ENCODE assay signal across 13 cellular contexts in the genomic region with DNA sequence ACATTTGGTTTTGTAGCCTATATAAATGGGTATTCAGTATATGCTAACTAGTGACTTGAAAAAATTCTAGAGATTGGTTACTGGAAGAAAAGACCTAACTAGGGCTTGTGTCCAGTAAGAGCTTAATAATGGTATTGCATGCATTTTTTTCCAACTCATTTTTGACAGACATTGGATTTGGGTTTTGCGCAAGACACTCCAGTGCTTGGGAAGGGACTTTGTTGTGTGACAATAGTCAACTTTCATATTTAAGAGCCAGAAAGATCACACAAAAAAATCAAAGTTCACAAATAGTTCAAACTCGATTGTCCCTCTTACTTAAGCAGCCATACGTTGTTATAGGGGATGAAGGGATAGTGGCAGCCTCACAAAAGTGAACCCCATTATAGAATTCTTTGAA. TPM values are rescaled to one million over a fixed set of nuclear protein-coding genes. Genes with fewer than 3 reads are reported as not detected.
DNase-seq lines count a peak whose midpoint lies in the region; ATAC-seq and TF ChIP-seq lines count a peak whose summit lies in the region.
"Had no signal": no experiment of that assay in that cellular context is flagged by ENCODE, and none has a peak within 500 bp of the region (broad histone marks: within the 10 kb centered on the region; RNA-seq: fewer than 3 reads in every experiment).

No MANE protein-coding gene starts in this region.

- H3K9me2 ChIP-seq in HCT116 (ENCODE audit: insufficient read depth) = no peaks in the 10 kb centered on the region

- H4K20me1 ChIP-seq in HCT116 (ENCODE audit: insufficient read depth) (no peaks in the 10 kb centered on the region), fibroblast of lung (ENCODE audit: control insufficient read depth, extremely low read depth, insufficient read depth, low read length) (no peaks in the 10 kb centered on the region)

- TF ChIP-seq POLR2A in HCT116 (IDR thresholded peaks at IDR 0.05; ENCODE audit: borderline replicate concordance, extremely low read depth, insufficient read depth, insufficient read length) = no peak

- no peak overlapping the region for H3K27ac ChIP-seq in HCT116 (ENCODE audit: low read depth, low read length)
- no peak overlapping the region for H3K27ac ChIP-seq in fibroblast of lung (ENCODE audit: insufficient read depth, low read length)
- peak overlapping the region; percentile 68 for H3K27ac ChIP-seq in skeletal muscle tissue (ENCODE audit: low read depth, low read length)
- H3K27ac ChIP-seq: WERI-Rb-1 had no signal

- H2AFZ ChIP-seq in HCT116 (ENCODE audit: low read depth, low read length, poor library complexity, severe bottlenecking) = no peak overlapping the region
- H2AFZ ChIP-seq in fibroblast of lung (ENCODE audit: low read length) = no peak overlapping the region

- H3K27me3 ChIP-seq in HCT116 (ENCODE audit: insufficient read depth, low read length) (no peaks in the 10 kb centered on the region), fibroblast of lung (ENCODE audit: control insufficient read depth, insufficient read depth, low read length) (no peaks in the 10 kb centered on the region), skeletal muscle tissue (ENCODE audit: control insufficient read depth in 3 of 3, insufficient read depth in 3 of 3, low read length in 3 of 3) (no peaks in the 10 kb centered on the region)
- H3K27me3 ChIP-seq: colonic mucosa, SJSA1 had no signal

- intact Hi-C loops in HCT116 (cut with micrococcal nuclease) = no loop called here

- no peak for TF ChIP-seq RAD21 in HCT116 (IDR thresholded peaks at IDR 0.05; ENCODE audit: low read depth)

- TF ChIP-seq CTCF in HCT116 (IDR thresholded peaks at IDR 0.05 in 2 of 3, conservative IDR thresholded peaks at IDR 0.05 in 1 of 3; ENCODE audit: borderline replicate concordance in 1 of 3, insufficient read depth in 1 of 3, low read depth in 2 of 3, low read length in 2 of 3) (no peak), fibroblast of lung (conservative IDR thresholded peaks at IDR 0.05 in 1 of 2, IDR thresholded peaks at IDR 0.05 in 1 of 2; ENCODE audit: low read depth in 1 of 2, low read length in 2 of 2) (no peak)

- no peaks in the 10 kb centered on the region for H3K36me3 ChIP-seq in HCT116 (ENCODE audit: control insufficient read depth in 1 of 2, insufficient read depth in 2 of 2, low read length in 2 of 2)
- H3K36me3 ChIP-seq in fibroblast of lung (ENCODE audit: control insufficient read depth, insufficient read depth, low read length) = no peaks in the 10 kb centered on the region
- no peaks in the 10 kb centered on the region for H3K36me3 ChIP-seq in skeletal muscle tissue (ENCODE audit: control insufficient read depth in 3 of 3, insufficient read depth in 3 of 3, low read length in 3 of 3)
- H3K36me3 ChIP-seq: colonic mucosa, WERI-Rb-1 had no signal

- peaks cover 38% of the 10 kb centered on the region for H3K79me2 ChIP-seq in HCT116 (ENCODE audit: insufficient read depth, low read length)
- H3K79me2 ChIP-seq in fibroblast of lung (ENCODE audit: control insufficient read depth, insufficient read depth, low read length) = peaks cover 28% of the 10 kb centered on the region

- H3K4me1 ChIP-seq in HCT116 (ENCODE audit: control insufficient read depth in 1 of 2, insufficient read depth in 2 of 2, low read length in 2 of 2) (peaks cover 0 to 11% of the 10 kb centered on the region in 2 experiments; a peak in 1 of 4 replicates), fibroblast of lung (ENCODE audit: control insufficient read depth, extremely low read depth, insufficient read depth, low read length) (no peaks in the 10 kb centered on the region), skeletal muscle tissue (ENCODE audit: control insufficient read depth in 3 of 3, insufficient read depth in 3 of 3, low read length in 3 of 3) (peaks cover 3 to 9% (median 4%) of the 10 kb centered on the region in 3 donors)
- H3K4me1 ChIP-seq: colonic mucosa had no signal

- DNase-seq in HCT116 (ENCODE audit: low read depth, low spot score) (no peak), OCI-M1 (lab: John Stamatoyannopoulos, UW) (peak; percentile 23), fibroblast of lung (ENCODE audit: low read depth in 2 of 2) (no peak), NCI-H774 (lab: John Stamatoyannopoulos, UW) (no peak), GDM1 (lab: John Stamatoyannopoulos, UW) (no peak)
- DNase-seq: colonic mucosa; H9; NCI-H2029 treated with DMSO at 0.1 percent for 48 hours; stimulated activated naive B cell treated with anti-CD40 and anti-IgM and Interleukin-4, amounts not matched to agents 10 μg/mL and 1 μg/mL and 100 μg/mL, for 72 hours; WERI-Rb-1 had no signal

- no peak for ATAC-seq in HCT116
- no peak for ATAC-seq in GM18858 (IDR thresholded peaks at IDR 0.05; ENCODE audit: unreplicated experiment)

- no peak overlapping the region for H3K4me3 ChIP-seq in HCT116 (replicated peaks in 1 of 2; ENCODE audit: low read depth in 1 of 2, low read length in 2 of 2)
- H3K4me3 ChIP-seq in fibroblast of lung (replicated peaks in 1 of 4; ENCODE audit: control extremely low read depth in 1 of 4, insufficient read depth in 1 of 4, low read depth in 3 of 4, low read length in 4 of 4) = no peak overlapping the region
- H3K4me3 ChIP-seq in skeletal muscle tissue (ENCODE audit: low read length in 3 of 3) = no peak overlapping the region

- RAD21 ChIA-PET in HCT116 (lab: Charles Lee; ENCODE audit: low non-redundant PET in 1 of 2, low total read pairs in 2 of 2, uncharacterized antibody in 2 of 2, unreplicated experiment in 2 of 2) = interaction anchor here in 1 of 2 experiments (0.6 kb wide), 1 partner anchor 471 kb away, joined by 3 read pairs; no protein-coding TSS in a partner anchor

- POLR2A ChIA-PET in HCT116 (lab: Charles Lee) = no interaction called here

- CTCF ChIA-PET in HCT116 (lab: Charles Lee) = no interaction called here

- H3K9me3 ChIP-seq in HCT116 (ENCODE audit: control insufficient read depth in 1 of 2, insufficient read depth in 1 of 2, low read depth in 1 of 2, low read length in 2 of 2) (no peaks in the 10 kb centered on the region), fibroblast of lung (ENCODE audit: control insufficient read depth, insufficient read depth, low read depth, low read length) (no peaks in the 10 kb centered on the region), skeletal muscle tissue (ENCODE audit: control insufficient read depth in 3 of 3, low read length in 3 of 3) (no peaks in the 10 kb centered on the region)
- H3K9me3 ChIP-seq: colonic mucosa, SJSA1 had no signal

- H3K9ac ChIP-seq in HCT116 (ENCODE audit: low read length) = no peak overlapping the region
- no peak overlapping the region for H3K9ac ChIP-seq in fibroblast of lung (ENCODE audit: insufficient read depth, low read length)
- no peak overlapping the region for H3K9ac ChIP-seq in skeletal muscle tissue (ENCODE audit: low read depth in 1 of 3, low read length in 3 of 3)

- BruUV-seq in HCT116 (replicated peaks; lab: Mats Ljungman, UMichigan) = no TSS peak

- H3K4me2 ChIP-seq in HCT116 (ENCODE audit: low read length) = peak overlapping the region; percentile 68; the same call in 1 of the 2 replicates
- peak overlapping the region; percentile 90 for H3K4me2 ChIP-seq in fibroblast of lung (ENCODE audit: extremely low read depth, insufficient read depth, low read length)

TF ChIP-seq in HCT116, 20 proteins besides CTCF, POLR2A, EP300 and RAD21:
- TF ChIP-seq ATF3 (IDR thresholded peaks at IDR 0.05) = no peak
- no peak for TF ChIP-seq EGR1 (IDR thresholded peaks at IDR 0.05; ENCODE audit: low read depth)
- no peak for TF ChIP-seq EZH2phosphoT487 (IDR thresholded peaks at IDR 0.05; ENCODE audit: borderline replicate concordance)

RNA-seq across cellular contexts. Expression of gene HSD17B11, which starts 1.2 kb away (rescaled TPM):
- total RNA-seq in HCT116 (2021; ENCODE audit: unreplicated experiment) (47.4 TPM), fibroblast of lung (64.1 and 69.6 TPM in 2 replicates), skeletal muscle tissue (28.2 TPM)
- polyA plus RNA-seq in HCT116 (2012) = 25.5 and 34.5 TPM in 2 replicates
- polyA plus RNA-seq in fibroblast of lung = 39.1 and 60.5 TPM in 2 replicates
- 25.1 and 35.5 TPM in 2 replicates for polyA plus RNA-seq in fibroblast of lung (2012)
- polyA minus RNA-seq in fibroblast of lung (ENCODE audit: low replicate concordance) = 0.63 and 1.6 TPM in 2 replicates

RNA-seq across cellular contexts. Expression of gene NUDT9, which starts 30.2 kb away (rescaled TPM):
- total RNA-seq in HCT116 (2021; ENCODE audit: unreplicated experiment) = 13.5 TPM
- polyA plus RNA-seq in HCT116 (2012) = 7.5 and 9.1 TPM in 2 replicates
- 16.4 and 18.8 TPM in 2 replicates for total RNA-seq in fibroblast of lung
- polyA plus RNA-seq in fibroblast of lung = 28.8 and 29.2 TPM in 2 replicates
- 25.1 and 27.6 TPM in 2 replicates for polyA plus RNA-seq in fibroblast of lung (2012)
- polyA minus RNA-seq in fibroblast of lung (ENCODE audit: low replicate concordance) = 5.5 and 12.6 TPM in 2 replicates
- total RNA-seq in skeletal muscle tissue = 15.7 TPM
